Comparison of ENCODE assay signal across 8 cellular contexts in the genomic region with DNA sequence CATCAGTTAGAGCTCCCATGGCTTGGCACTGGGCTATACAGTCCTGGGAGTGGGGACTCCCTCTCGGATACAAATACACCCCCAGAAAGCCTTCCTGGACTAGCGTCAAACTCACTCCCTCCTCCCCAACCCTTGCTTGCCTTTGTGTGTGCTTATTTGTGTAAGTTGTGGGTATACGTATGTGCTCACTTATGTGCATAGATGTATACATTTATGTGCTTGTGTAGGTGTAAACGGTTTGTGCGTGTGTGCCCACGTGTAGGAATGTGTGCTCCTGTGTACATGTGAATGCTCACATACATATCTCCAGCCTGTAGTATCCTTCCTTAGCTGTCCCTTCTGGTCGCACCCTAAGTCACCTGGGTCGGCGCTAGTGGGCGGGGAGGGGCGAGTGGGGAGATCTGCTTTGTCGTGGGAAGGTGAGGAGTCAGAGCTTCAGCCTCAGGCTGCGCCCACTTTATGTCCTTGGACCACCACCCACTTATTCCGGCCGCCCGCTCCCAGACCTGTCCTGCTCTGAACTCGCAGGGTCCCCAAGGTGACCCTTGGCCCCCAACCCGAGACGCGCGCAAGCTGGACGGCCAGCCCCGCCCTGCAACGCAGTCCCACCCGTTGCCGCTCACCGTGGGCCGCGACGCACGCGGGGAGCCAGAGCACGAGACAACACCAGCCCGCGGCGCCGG. TPM values are rescaled to one million over a fixed set of nuclear protein-coding genes. Genes with fewer than 3 reads are reported as not detected.
DNase-seq lines count a peak whose midpoint lies in the region; ATAC-seq and TF ChIP-seq lines count a peak whose summit lies in the region.

No MANE protein-coding gene starts in this region.

- H3K4me3 Mint-ChIP-seq in Calu3 (ENCODE audit: low read depth, unreplicated experiment), result peak overlapping the region; percentile 92

- BruUV-seq in Calu3 (replicated peaks; lab: Mats Ljungman, UMichigan), result no TSS peak

- H3K4me3 ChIP-seq in astrocyte of the cerebellum (ENCODE audit: low read depth, low read length), result peak overlapping the region; percentile 96

- CTCF ChIA-PET in Calu3 (lab: Charles Lee), result interaction anchor here (0.6 to 2.6 kb wide), 4 partner anchors 18 to 128 kb away, joined by 4 to 10 read pairs (median 6); no protein-coding TSS in a partner anchor

- DNase-seq in Calu3 (peak; percentile 24), GM20000 (ENCODE audit: low spot score) (peak; percentile 49), M059J (ENCODE audit: low read depth) (peak; percentile 18), astrocyte of the cerebellum (ENCODE audit: low read depth) (no peak), kidney tubule cell (ENCODE audit: low spot score) (peak; percentile 24)
- peak; percentile 42 for DNase-seq in stimulated activated naive CD8-positive, alpha-beta T cell treated with anti-CD3 and anti-CD28 coated beads, Interleukin-15, Interleukin-2, amounts not matched to agents 100 U/mL and 50 U/mL, for 24 hours

- peaks cover 57% of the 10 kb centered on the region for H3K36me3 Mint-ChIP-seq in Calu3 (ENCODE audit: insufficient read depth, unreplicated experiment)

- TF ChIP-seq CTCF in Calu3 (IDR thresholded peaks at IDR 0.05; ENCODE audit: unreplicated experiment), result no peak
- TF ChIP-seq CTCF in GM20000 (IDR thresholded peaks at IDR 0.05; ENCODE audit: extremely low read depth, missing control alignments), result no peak
- TF ChIP-seq CTCF in astrocyte of the cerebellum (IDR thresholded peaks at IDR 0.05; ENCODE audit: low read depth, low read length, missing control alignments), result no peak

- intact Hi-C loops in Calu3 (cut with micrococcal nuclease; ENCODE audit: unreplicated experiment), result no loop called here

- no peak for ATAC-seq in stimulated activated naive CD8-positive, alpha-beta T cell treated with anti-CD3 and anti-CD28 coated beads, Interleukin-15, Interleukin-2, amounts not matched to agents 100 U/mL and 50 U/mL, for 24 hours
- no peak for ATAC-seq in HG03457 (IDR thresholded peaks at IDR 0.05; ENCODE audit: unreplicated experiment)
- no peak for ATAC-seq in HG03097 (IDR thresholded peaks at IDR 0.05; ENCODE audit: low FRiP score, unreplicated experiment)

- peak overlapping the region; percentile 97 for H3K27ac Mint-ChIP-seq in Calu3 (ENCODE audit: unreplicated experiment)

- peaks cover 26% of the 10 kb centered on the region for H3K4me1 Mint-ChIP-seq in Calu3 (ENCODE audit: low read depth, unreplicated experiment)

- in situ Hi-C loops in astrocyte of the cerebellum (cut with HindIII; ENCODE audit: low sequenced_read_pairs), result no loop called here

- no peaks in the 10 kb centered on the region for H3K9me3 Mint-ChIP-seq in Calu3 (ENCODE audit: low read depth, unreplicated experiment)

- no peaks in the 10 kb centered on the region for H3K27me3 Mint-ChIP-seq in Calu3 (ENCODE audit: unreplicated experiment)

RNA-seq across cellular contexts. Expression of a gene that starts 0.4 kb away (rescaled TPM):
- 13.2 and 13.8 TPM in 2 replicates for total RNA-seq in Calu3 (2022)
- 32.3 and 35.3 TPM in 2 replicates for total RNA-seq in M059J (2014; rRNA removed; shearing (Covaris generic))

RNA-seq across cellular contexts. Expression of a gene that starts 1.5 kb away (rescaled TPM):
- total RNA-seq in Calu3 (2022), result 394 and 403 TPM in 2 replicates
- 246 and 380 TPM in 2 replicates for total RNA-seq in M059J (2014; rRNA removed; shearing (Covaris generic))

RNA-seq across cellular contexts. Expression of a gene that starts 18.6 kb away (rescaled TPM):
- 32.1 and 36.0 TPM in 2 replicates for total RNA-seq in Calu3 (2022)
- 12.8 and 20.5 TPM in 2 replicates for total RNA-seq in M059J (2014; rRNA removed; shearing (Covaris generic))

RNA-seq across cellular contexts. Expression of a gene that starts 30.2 kb away (rescaled TPM):
- total RNA-seq in Calu3 (2022), result not detected in 2 replicates
- total RNA-seq in M059J (2014; rRNA removed; shearing (Covaris generic)), result not detected in 2 replicates

RNA-seq across cellular contexts. Expression of a gene that starts 51.7 kb away (rescaled TPM):
- 15.0 and 16.1 TPM in 2 replicates for total RNA-seq in Calu3 (2022)
- total RNA-seq in M059J (2014; rRNA removed; shearing (Covaris generic)), result 1.1 and 2.2 TPM in 2 replicates
